ENCODE assay signal across 27 cellular contexts in the genomic region with DNA sequence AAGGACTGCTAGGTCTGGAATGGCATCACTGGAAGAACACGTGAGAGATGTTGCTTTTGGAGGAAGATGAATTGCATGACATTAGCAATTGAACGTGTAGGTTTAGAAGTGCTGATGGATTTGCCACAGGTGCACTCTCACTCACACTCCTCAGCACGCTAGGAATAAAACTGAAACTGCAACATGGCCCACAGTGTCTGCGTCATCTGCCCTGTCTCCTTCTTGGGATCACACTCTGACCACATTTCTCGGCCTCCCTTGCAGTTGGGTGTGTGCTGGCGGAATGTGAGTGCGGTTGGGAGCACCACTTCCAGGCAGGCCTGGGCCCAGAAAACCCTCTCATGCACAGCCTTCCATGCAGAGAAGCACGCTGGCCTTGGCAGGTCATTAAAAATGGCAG.
"Had no signal": no experiment of that assay in that cellular context is flagged by ENCODE, and none has a peak within 500 bp of the region (broad histone marks: within the 10 kb centered on the region; RNA-seq: fewer than 3 reads in every experiment).

No MANE protein-coding gene starts in this region.

- H3K27me3 ChIP-seq: adrenal gland, body of pancreas, breast epithelium, Peyer's patch had no signal

- FAIRE-seq: astrocyte had no signal

- H3K27ac ChIP-seq: adrenal gland, body of pancreas, breast epithelium, Peyer's patch, WERI-Rb-1 had no signal

- H3K4me1 ChIP-seq: adrenal gland, body of pancreas, breast epithelium, Peyer's patch had no signal

- ATAC-seq: activated naive CD4-positive, alpha-beta T cell treated with anti-CD3 and anti-CD28 coated beads, Interleukin-2, amount 50 U/mL, for 72 hours; activated T-cell treated with anti-CD3 and anti-CD28 coated beads, Interleukin-2, amount 50 U/mL, for 4 hours; body of pancreas; PC-3 had no signal

- H3K36me3 ChIP-seq: adrenal gland, breast epithelium, Peyer's patch, WERI-Rb-1 had no signal

- H3K9me3 ChIP-seq: adrenal gland, body of pancreas, breast epithelium, Peyer's patch had no signal

- DNase-seq: activated CD4-positive, alpha-beta T cell treated with anti-CD3 and anti-CD28 coated beads, Interleukin-2, amount 10 ng/mL, durations not matched to agents 24 days and 14 days; activated CD4-positive, alpha-beta T cell treated with anti-CD3 and anti-CD28 coated beads, Interleukin-2, amount 50 U/mL, for 4 hours; activated CD4-positive, CD25-positive, alpha-beta regulatory T cell; activated CD8-positive, alpha-beta memory T cell treated with anti-CD3 and anti-CD28 coated beads, Interleukin-2, amount 50 U/mL, for 4 hours; activated gamma-delta T cell treated with Interleukin-2 at 50 U/mL for 16 hours; activated naive CD4-positive, alpha-beta T cell treated with anti-CD3 and anti-CD28 coated beads for 36 hours; activated T-cell treated with anti-CD3 and anti-CD28 coated beads for 4 hours; activated T-cell treated with anti-CD3 and anti-CD28 coated beads, Interleukin-2, amount 50 U/mL, for 4 hours; adrenal gland; body of pancreas; Karpas-422; NCI-H1092; NCI-H1436 treated with DMSO at 0.1 percent for 48 hours; NCI-H1694 treated with DMSO at 0.1 percent for 48 hours; NCI-H2029; NCI-H345; NCI-H524 treated with DMSO at 0.1 percent for 48 hours; NK-92 treated with Interleukin-12 subunit alpha and Interleukin-12 subunit beta, amount 100 ng/mL, for 24 hours; PC-3; Peyer's patch; Right ventricle myocardium superior; SW 1271; T1000; WERI-Rb-1 had no signal

- H3K4me3 ChIP-seq: adrenal gland, body of pancreas, breast epithelium, Peyer's patch had no signal
